In the genomic region with DNA sequence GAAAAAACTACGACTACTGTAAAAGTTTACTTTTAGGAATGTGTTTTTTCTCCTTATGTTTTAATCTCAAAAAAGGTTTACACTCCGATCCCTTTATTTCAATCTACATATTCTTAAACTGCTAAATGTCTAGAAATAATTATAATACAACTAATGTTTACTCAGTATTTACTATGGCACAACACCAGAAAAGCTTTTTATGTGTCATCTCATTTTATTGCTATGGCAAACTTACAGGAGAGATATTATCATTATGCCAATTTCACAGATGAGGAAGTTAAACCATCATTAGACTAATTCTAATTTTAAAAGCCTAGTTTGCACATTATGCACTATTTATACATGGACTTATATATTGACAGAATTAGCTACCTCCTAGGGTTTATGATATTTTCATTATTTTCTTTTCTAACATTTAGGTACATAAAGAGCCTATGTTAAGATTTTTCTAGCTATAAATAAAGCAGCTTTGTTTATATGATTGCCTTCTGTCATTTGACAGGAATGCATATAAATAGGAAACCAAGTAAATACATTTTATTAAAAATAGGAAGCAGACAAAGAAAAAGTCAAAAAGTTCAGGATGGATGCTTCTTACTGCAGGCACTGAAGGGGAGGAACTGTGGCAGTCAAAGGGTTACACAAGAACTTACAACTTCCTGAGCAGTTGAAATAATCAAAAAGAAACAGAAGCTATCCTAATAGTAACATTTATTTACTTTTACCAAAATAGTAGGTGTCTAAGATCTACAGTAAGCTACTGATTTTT, we compare ENCODE assay signal across 2 cellular contexts.
TF ChIP-seq lines count a peak whose summit lies in the region.

No MANE protein-coding gene starts in this region.

TF ChIP-seq in IMR-90, 13 proteins besides CTCF, POLR2A, EP300 and RAD21:
- TF ChIP-seq NFE2L2 (IDR thresholded peaks at IDR 0.05; ENCODE audit: low read depth, low read length), result no peak
- TF ChIP-seq RFX5 (IDR thresholded peaks at IDR 0.05; ENCODE audit: low read depth, low read length), result no peak
- no peak for TF ChIP-seq MAFK (IDR thresholded peaks at IDR 0.05; ENCODE audit: low read depth, low read length)
- no peak for TF ChIP-seq BHLHE40 (IDR thresholded peaks at IDR 0.05; ENCODE audit: low read depth, low read length)
- TF ChIP-seq, protein P1, sequence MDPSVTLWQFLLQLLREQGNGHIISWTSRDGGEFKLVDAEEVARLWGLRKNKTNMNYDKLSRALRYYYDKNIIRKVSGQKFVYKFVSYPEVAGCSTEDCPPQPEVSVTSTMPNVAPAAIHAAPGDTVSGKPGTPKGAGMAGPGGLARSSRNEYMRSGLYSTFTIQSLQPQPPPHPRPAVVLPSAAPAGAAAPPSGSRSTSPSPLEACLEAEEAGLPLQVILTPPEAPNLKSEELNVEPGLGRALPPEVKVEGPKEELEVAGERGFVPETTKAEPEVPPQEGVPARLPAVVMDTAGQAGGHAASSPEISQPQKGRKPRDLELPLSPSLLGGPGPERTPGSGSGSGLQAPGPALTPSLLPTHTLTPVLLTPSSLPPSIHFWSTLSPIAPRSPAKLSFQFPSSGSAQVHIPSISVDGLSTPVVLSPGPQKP (IDR thresholded peaks at IDR 0.05; ENCODE audit: borderline replicate concordance, low read depth, low read length), result no peak

TF ChIP-seq in SK-N-SH, 30 proteins besides CTCF, POLR2A, EP300 and RAD21:
- TF ChIP-seq TCF12 (IDR thresholded peaks at IDR 0.05) (0 out of 2 replicates have a peak, but pooled peaks have one; percentile 21), NFIC (IDR thresholded peaks at IDR 0.05; ENCODE audit: borderline replicate concordance) (peak; percentile 23; the same call in 1 of the 2 replicates), FOXM1 (IDR thresholded peaks at IDR 0.05; ENCODE audit: low read depth) (no peak), EZH2phosphoT487 (IDR thresholded peaks at IDR 0.05; ENCODE audit: borderline replicate concordance, low read depth) (no peak)
